8 cellular contexts compared by ENCODE assay signal in the genomic region with DNA sequence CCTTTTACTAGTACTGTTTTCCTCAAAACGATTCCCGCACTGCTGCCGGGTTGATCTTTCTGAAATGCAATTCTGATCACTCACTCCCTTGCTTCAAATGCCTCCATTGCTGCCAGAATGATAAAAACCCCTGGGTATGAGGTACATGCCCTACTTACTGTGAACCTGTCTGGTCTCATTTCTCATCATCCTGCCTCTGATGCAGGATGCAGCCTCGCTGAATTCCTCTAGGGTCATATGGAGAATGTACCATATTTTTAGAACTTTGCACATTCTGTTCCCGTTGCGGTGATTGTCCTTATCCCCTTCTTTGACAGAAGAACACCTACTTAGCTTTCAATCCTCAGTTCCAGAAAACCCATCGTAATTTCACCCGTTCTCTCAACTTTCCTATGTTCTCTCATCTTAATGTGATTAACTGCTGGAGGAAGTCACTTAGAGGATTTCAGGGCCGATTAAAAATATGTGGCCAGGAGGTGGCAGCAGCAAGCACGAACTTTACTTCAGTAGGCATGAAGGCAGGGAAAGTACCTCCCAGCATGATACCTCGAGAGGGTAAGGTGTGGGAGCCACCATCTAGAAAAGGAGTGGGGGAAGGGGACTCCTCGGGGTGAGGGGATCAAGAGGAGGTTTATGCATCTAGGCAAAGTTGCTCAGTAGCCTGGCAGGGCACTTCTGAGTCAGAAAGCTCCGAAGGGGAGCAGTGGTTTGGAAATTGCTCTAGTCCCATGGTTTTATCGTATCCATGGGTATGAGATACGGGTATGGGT.
DNase-seq lines count a peak whose midpoint lies in the region; ATAC-seq and TF ChIP-seq lines count a peak whose summit lies in the region.

No MANE protein-coding gene starts in this region.

- no peaks in the 10 kb centered on the region for H3K36me3 Mint-ChIP-seq in WTC11
- H3K36me3 Mint-ChIP-seq in CD8-positive, alpha-beta memory T cell: no peaks in the 10 kb centered on the region

- TF ChIP-seq CTCF in WTC11 (IDR thresholded peaks at IDR 0.05): peak; percentile 31; the same call in 1 of the 2 replicates
- peak; percentile 17 for TF ChIP-seq CTCF in psoas muscle (IDR thresholded peaks at IDR 0.05)
- peak in 1 of 2 donors; percentile 33 for TF ChIP-seq CTCF in suprapubic skin (IDR thresholded peaks at IDR 0.05)

- no peak for TF ChIP-seq EP300 in suprapubic skin (IDR thresholded peaks at IDR 0.05)

- H3K27ac Mint-ChIP-seq in WTC11: peak overlapping the region; percentile 44; the same call in 1 of the 2 replicates
- H3K27ac Mint-ChIP-seq in CD8-positive, alpha-beta memory T cell: no peak overlapping the region

- H3K27me3 Mint-ChIP-seq in WTC11 (ENCODE audit: low read depth): no peaks in the 10 kb centered on the region
- H3K27me3 Mint-ChIP-seq in CD8-positive, alpha-beta memory T cell: no peaks in the 10 kb centered on the region

- peak; percentile 59 for ATAC-seq in GM19467 (IDR thresholded peaks at IDR 0.05; ENCODE audit: unreplicated experiment)
- ATAC-seq in WTC11: peak; percentile 83
- ATAC-seq in psoas muscle: no peak

- POLR2A ChIA-PET in WTC11 (lab: Charles Lee): no interaction called here
- POLR2A ChIA-PET in CD8-positive, alpha-beta memory T cell (lab: Charles Lee): no interaction called here

- no peaks in the 10 kb centered on the region for H3K9me3 Mint-ChIP-seq in WTC11
- peaks cover 0 to 6% (median 3%) of the 10 kb centered on the region in 5 donors for H3K9me3 Mint-ChIP-seq in CD8-positive, alpha-beta memory T cell

- CTCF ChIA-PET in WTC11 (lab: Charles Lee): no interaction called here
- CTCF ChIA-PET in CD8-positive, alpha-beta memory T cell (lab: Charles Lee): no interaction called here

- TF ChIP-seq POLR2A in suprapubic skin (IDR thresholded peaks at IDR 0.05): no peak

- H3K4me3 ChIP-seq in MG63 (no peak overlapping the region), psoas muscle (no peak overlapping the region), suprapubic skin (no peak overlapping the region)
- H3K4me3 ChIP-seq in CD8-positive, alpha-beta memory T cell (ENCODE audit: low read length): no peak overlapping the region

- DNase-seq in DMS153 treated with DMSO at 0.1 percent for 48 hours (lab: John Stamatoyannopoulos, UW; ENCODE audit: unreplicated experiment) (peak; percentile 2), MG63 (peak; percentile 38), WTC11 (ENCODE audit: low spot score) (peak; percentile 80), globus pallidus (ENCODE audit: low spot score) (peak; percentile 68), psoas muscle (peak in 1 of 2 donors; percentile 51), suprapubic skin (ENCODE audit: low spot score in 2 of 2) (no peak)
- no peak for DNase-seq in CD8-positive, alpha-beta memory T cell

- no peaks in the 10 kb centered on the region for H3K27me3 ChIP-seq in MG63
- no peaks in the 10 kb centered on the region for H3K27me3 ChIP-seq in psoas muscle (ENCODE audit: insufficient read depth in 3 of 3, low read length in 2 of 3)
- H3K27me3 ChIP-seq in suprapubic skin: no peaks in the 10 kb centered on the region
- H3K27me3 ChIP-seq in CD8-positive, alpha-beta memory T cell (ENCODE audit: insufficient read depth, low read length, poor library complexity, severe bottlenecking): no peaks in the 10 kb centered on the region

- H3K36me3 ChIP-seq in MG63: no peaks in the 10 kb centered on the region
- H3K36me3 ChIP-seq in psoas muscle (ENCODE audit: insufficient read depth in 1 of 2, low read depth in 1 of 2): no peaks in the 10 kb centered on the region
- H3K36me3 ChIP-seq in suprapubic skin: no peaks in the 10 kb centered on the region
- H3K36me3 ChIP-seq in CD8-positive, alpha-beta memory T cell (ENCODE audit: insufficient read depth, low read length): no peaks in the 10 kb centered on the region

- intact Hi-C loops in psoas muscle (cut with DNase I): no loop called here

- H3K4me3 Mint-ChIP-seq in WTC11: no peak overlapping the region
- no peak overlapping the region for H3K4me3 Mint-ChIP-seq in CD8-positive, alpha-beta memory T cell

- peaks cover 53% of the 10 kb centered on the region for H3K4me1 Mint-ChIP-seq in WTC11
- no peaks in the 10 kb centered on the region for H3K4me1 Mint-ChIP-seq in CD8-positive, alpha-beta memory T cell

- H3K9me3 ChIP-seq in MG63: no peaks in the 10 kb centered on the region
- no peaks in the 10 kb centered on the region for H3K9me3 ChIP-seq in psoas muscle
- no peaks in the 10 kb centered on the region for H3K9me3 ChIP-seq in suprapubic skin
- no peaks in the 10 kb centered on the region for H3K9me3 ChIP-seq in CD8-positive, alpha-beta memory T cell (ENCODE audit: low read length)

- H3K27ac ChIP-seq in psoas muscle (no peak overlapping the region), suprapubic skin (no peak overlapping the region)
- H3K27ac ChIP-seq in CD8-positive, alpha-beta memory T cell (ENCODE audit: low read depth, low read length): no peak overlapping the region

- H3K4me1 ChIP-seq in psoas muscle (no peaks in the 10 kb centered on the region), suprapubic skin (no peaks in the 10 kb centered on the region)
- H3K4me1 ChIP-seq in CD8-positive, alpha-beta memory T cell (ENCODE audit: insufficient read depth, low read length): no peaks in the 10 kb centered on the region

- WGBS in psoas muscle, 3 donors: 57 to 60% (median 57%) methylated on average over 15 of the region's 15 CpGs
- 61% methylated on average over 15 of the region's 15 CpGs for WGBS in suprapubic skin

TF ChIP-seq in WTC11, 78 proteins besides CTCF, POLR2A, EP300 and RAD21:
- TF ChIP-seq TEAD4 (CRISPR knock-in tag; IDR thresholded peaks at IDR 0.05) (no peak), ETV6 (CRISPR knock-in tag; IDR thresholded peaks at IDR 0.05) (peak; percentile 74; the same call in 1 of the 2 replicates), TEAD1 (CRISPR knock-in tag; IDR thresholded peaks at IDR 0.05) (peak; percentile 36; the same call in 1 of the 2 replicates), NR3C1 (CRISPR knock-in tag; conservative IDR thresholded peaks at IDR 0.05; ENCODE audit: low read depth) (no peak), ZNF423 (CRISPR knock-in tag; IDR thresholded peaks at IDR 0.05) (0 out of 2 replicates have a peak, but pooled peaks have one; percentile 41)
- TF ChIP-seq, protein P1, sequence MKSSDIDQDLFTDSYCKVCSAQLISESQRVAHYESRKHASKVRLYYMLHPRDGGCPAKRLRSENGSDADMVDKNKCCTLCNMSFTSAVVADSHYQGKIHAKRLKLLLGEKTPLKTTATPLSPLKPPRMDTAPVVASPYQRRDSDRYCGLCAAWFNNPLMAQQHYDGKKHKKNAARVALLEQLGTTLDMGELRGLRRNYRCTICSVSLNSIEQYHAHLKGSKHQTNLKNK (CRISPR knock-in tag; IDR thresholded peaks at IDR 0.05): no peak
- TF ChIP-seq, protein P2, sequence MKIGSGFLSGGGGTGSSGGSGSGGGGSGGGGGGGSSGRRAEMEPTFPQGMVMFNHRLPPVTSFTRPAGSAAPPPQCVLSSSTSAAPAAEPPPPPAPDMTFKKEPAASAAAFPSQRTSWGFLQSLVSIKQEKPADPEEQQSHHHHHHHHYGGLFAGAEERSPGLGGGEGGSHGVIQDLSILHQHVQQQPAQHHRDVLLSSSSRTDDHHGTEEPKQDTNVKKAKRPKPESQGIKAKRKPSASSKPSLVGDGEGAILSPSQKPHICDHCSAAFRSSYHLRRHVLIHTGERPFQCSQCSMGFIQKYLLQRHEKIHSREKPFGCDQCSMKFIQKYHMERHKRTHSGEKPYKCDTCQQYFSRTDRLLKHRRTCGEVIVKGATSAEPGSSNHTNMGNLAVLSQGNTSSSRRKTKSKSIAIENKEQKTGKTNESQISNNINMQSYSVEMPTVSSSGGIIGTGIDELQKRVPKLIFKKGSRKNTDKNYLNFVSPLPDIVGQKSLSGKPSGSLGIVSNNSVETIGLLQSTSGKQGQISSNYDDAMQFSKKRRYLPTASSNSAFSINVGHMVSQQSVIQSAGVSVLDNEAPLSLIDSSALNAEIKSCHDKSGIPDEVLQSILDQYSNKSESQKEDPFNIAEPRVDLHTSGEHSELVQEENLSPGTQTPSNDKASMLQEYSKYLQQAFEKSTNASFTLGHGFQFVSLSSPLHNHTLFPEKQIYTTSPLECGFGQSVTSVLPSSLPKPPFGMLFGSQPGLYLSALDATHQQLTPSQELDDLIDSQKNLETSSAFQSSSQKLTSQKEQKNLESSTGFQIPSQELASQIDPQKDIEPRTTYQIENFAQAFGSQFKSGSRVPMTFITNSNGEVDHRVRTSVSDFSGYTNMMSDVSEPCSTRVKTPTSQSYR (CRISPR knock-in tag; IDR thresholded peaks at IDR 0.05): 0 out of 2 replicates have a peak, but pooled peaks have one; percentile 30
TF ChIP-seq in WTC11: peak in this region for 4.

Comparison
In these comparisons a context has a peak if more than half of its experiments do, and no peak if none do; other contexts are left out.
1. DNase-seq: peak in DMS153 treated with DMSO at 0.1 percent for 48 hours (single experiment), MG63 (single experiment), WTC11 (single experiment) and globus pallidus (single experiment); none in suprapubic skin (0 of 2) and CD8-positive, alpha-beta memory T cell (0 of 5).
2. ATAC-seq: peak in GM19467 (single experiment) and WTC11 (single experiment); none in psoas muscle (0 of 4).